Comparison of ENCODE assay signal across 8 cellular contexts in the genomic region with DNA sequence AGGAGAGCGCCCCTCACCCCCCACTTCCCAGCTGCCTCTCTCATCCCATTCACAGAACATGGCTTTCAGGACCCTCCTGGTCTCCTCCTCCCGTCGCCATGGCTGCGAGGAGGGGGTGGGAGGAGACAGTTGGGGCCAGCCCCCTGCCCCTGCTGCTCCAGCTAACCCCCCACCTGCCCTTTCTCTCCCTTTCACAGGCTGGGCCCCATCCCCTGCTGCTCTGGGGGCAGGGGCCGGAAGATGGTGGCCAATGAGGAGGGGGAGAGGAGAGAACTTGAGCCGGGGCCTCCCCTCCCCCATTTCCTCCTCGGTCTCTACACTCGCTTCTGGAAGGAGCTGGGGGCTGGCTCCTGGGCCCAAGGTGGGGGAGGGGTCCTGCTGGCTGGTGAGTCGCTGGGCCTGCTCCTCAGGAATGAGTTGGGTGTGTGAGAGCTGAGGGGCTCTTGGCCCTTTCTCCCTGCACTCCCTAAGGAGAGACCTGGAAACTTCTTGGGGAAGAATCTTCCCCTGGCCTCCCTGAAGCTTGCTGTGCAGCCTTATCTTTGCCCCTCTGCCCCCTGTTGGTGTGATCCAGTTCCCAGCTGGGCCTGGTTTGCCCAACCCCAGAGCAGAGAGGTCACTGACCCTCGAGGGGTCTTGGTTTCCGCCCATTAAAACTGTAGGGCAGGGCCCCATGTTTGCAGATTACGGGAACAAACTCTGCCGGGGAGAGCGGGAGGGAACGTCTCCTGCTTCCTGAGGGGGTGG. TPM values are rescaled to one million over a fixed set of nuclear protein-coding genes. Genes with fewer than 3 reads are reported as not detected.
DNase-seq lines count a peak whose midpoint lies in the region; FAIRE-seq and TF ChIP-seq lines count a peak whose summit lies in the region.

No MANE protein-coding gene starts in this region.

- H2BK5ac ChIP-seq in H1 (ENCODE audit: low read depth, low read length): peak overlapping the region; percentile 100

- H3K4me1 ChIP-seq in NT2/D1 (ENCODE audit: insufficient read depth, insufficient read length) (peaks cover 9% of the 10 kb centered on the region), H1 (replicated peaks in 1 of 4; ENCODE audit: control insufficient read depth in 3 of 4, insufficient read depth in 4 of 4, low read length in 3 of 4) (peaks cover 15 to 32% (median 23%) of the 10 kb centered on the region in 4 experiments), neural progenitor cell (peaks cover 51% of the 10 kb centered on the region), colonic mucosa (no peaks in the 10 kb centered on the region)

- H3K9me3 ChIP-seq in NT2/D1 (ENCODE audit: insufficient read depth, low read length) (no peaks in the 10 kb centered on the region), H1 (ENCODE audit: insufficient read depth in 2 of 2, low read depth in 1 of 2, low read length in 1 of 2) (no peaks in the 10 kb centered on the region), neural progenitor cell (ENCODE audit: low read depth) (no peaks in the 10 kb centered on the region), colonic mucosa (no peaks in the 10 kb centered on the region)

- peak; percentile 28 for FAIRE-seq in H1 (lab: Jason Lieb, UNC)

- peaks cover 18 to 27% of the 10 kb centered on the region in 2 experiments for H4K20me1 ChIP-seq in H1 (replicated peaks in 1 of 2; ENCODE audit: control insufficient read depth in 1 of 2, insufficient read depth in 2 of 2, low read length in 2 of 2)
- peaks cover 50% of the 10 kb centered on the region for H4K20me1 ChIP-seq in neural progenitor cell (ENCODE audit: low read depth)

- peak; percentile 31 to 94 for TF ChIP-seq EP300 in H1 (IDR thresholded peaks at IDR 0.05; ENCODE audit: borderline replicate concordance in 1 of 2, low read depth in 2 of 2, low read length in 2 of 2)

- H3K4me3 Mint-ChIP-seq in neural progenitor cell: peak overlapping the region; percentile 97

- H3K36me3 ChIP-seq in NT2/D1 (ENCODE audit: insufficient read depth, insufficient read length, low read length): peaks cover 39% of the 10 kb centered on the region
- H3K36me3 ChIP-seq in H1 (ENCODE audit: control insufficient read depth in 2 of 4, insufficient read depth in 4 of 4, low read length in 3 of 4): peaks cover 9 to 29% (median 13%) of the 10 kb centered on the region in 4 experiments; a peak in 6 of 8 replicates
- H3K36me3 ChIP-seq in neural progenitor cell: no peaks in the 10 kb centered on the region
- H3K36me3 ChIP-seq in colonic mucosa: no peaks in the 10 kb centered on the region

- peak overlapping the region; percentile 100 for H4K91ac ChIP-seq in H1 (replicated peaks; ENCODE audit: insufficient read length, low read length)

- H3F3A ChIP-seq in neural progenitor cell (ENCODE audit: low read depth): peaks cover 76% of the 10 kb centered on the region

- TF ChIP-seq POLR2A in H1 (IDR thresholded peaks at IDR 0.05; ENCODE audit: control extremely low read depth in 1 of 2, low read depth in 2 of 2, low read length in 2 of 2): peak; percentile 61 to 70

- H3K23ac ChIP-seq in H1 (ENCODE audit: insufficient read length): no peak overlapping the region

- H3K9me3 Mint-ChIP-seq in neural progenitor cell: no peaks in the 10 kb centered on the region

- peak overlapping the region; percentile 88; the same call in 1 of the 2 replicates for H2BK15ac ChIP-seq in H1 (ENCODE audit: low read length)

- H3K14ac ChIP-seq in H1 (ENCODE audit: insufficient read length): no peak overlapping the region

- peaks cover 10% of the 10 kb centered on the region for H3K27me3 Mint-ChIP-seq in neural progenitor cell (ENCODE audit: insufficient read depth, low read depth)

- peaks cover 17% of the 10 kb centered on the region for H3K23me2 ChIP-seq in H1 (ENCODE audit: low read depth, low read length)

- H2AK5ac ChIP-seq in H1 (ENCODE audit: low read depth, low read length): peak overlapping the region; percentile 99

- H3K27ac ChIP-seq in H1 (ENCODE audit: low read depth, low read length) (peak overlapping the region; percentile 98), neural progenitor cell (peak overlapping the region; percentile 100), colonic mucosa (no peak overlapping the region)

- peak overlapping the region; percentile 98 for H2BK120ac ChIP-seq in H1 (replicated peaks; ENCODE audit: low read depth, low read length)

- H3K4me1 Mint-ChIP-seq in neural progenitor cell: peaks cover 50% of the 10 kb centered on the region

- peak overlapping the region; percentile 99 for H3K27ac Mint-ChIP-seq in neural progenitor cell

- H2BK12ac ChIP-seq in H1 (ENCODE audit: low read depth, low read length): peak overlapping the region; percentile 95

- peak overlapping the region; percentile 95 for H3K9ac ChIP-seq in NT2/D1 (ENCODE audit: insufficient read length, low read depth)
- H3K9ac ChIP-seq in H1 (replicated peaks in 1 of 4; ENCODE audit: extremely low read depth in 1 of 4, low read depth in 3 of 4, low read length in 3 of 4): peak overlapping the region in 3 of 4 experiments; percentile 97 to 99 (median 99); a peak in 6 of 7 replicates
- peak overlapping the region; percentile 100 for H3K9ac ChIP-seq in neural progenitor cell
- H3K9ac ChIP-seq in colonic mucosa (ENCODE audit: low read depth in 2 of 2, low read length in 2 of 2): no peak overlapping the region

- peaks cover 10% of the 10 kb centered on the region; the same call in 1 of the 2 replicates for H3K79me1 ChIP-seq in H1 (ENCODE audit: low read depth, low read length)

- peak overlapping the region; percentile 92 for H3K4me3 ChIP-seq in NT2/D1 (ENCODE audit: insufficient read length, low read depth)
- H3K4me3 ChIP-seq in H1 (ENCODE audit: extremely low read depth in 1 of 4, insufficient read depth in 2 of 4, low read depth in 3 of 4, low read length in 4 of 4): peak overlapping the region; percentile 94 to 100 (median 98)
- H3K4me3 ChIP-seq in neural progenitor cell: peak overlapping the region; percentile 98
- H3K4me3 ChIP-seq in colonic mucosa: no peak overlapping the region

- H3K27me3 ChIP-seq in NT2/D1 (ENCODE audit: insufficient read depth, insufficient read length) (no peaks in the 10 kb centered on the region), H1 (replicated peaks in 1 of 4; ENCODE audit: control insufficient read depth in 3 of 4, extremely low read depth in 1 of 4, insufficient read depth in 3 of 4, low read length in 3 of 4) (no peaks in the 10 kb centered on the region; a peak in 1 of 7 replicates), neural progenitor cell (no peaks in the 10 kb centered on the region), colonic mucosa (no peaks in the 10 kb centered on the region)

- POLR2A ChIA-PET in H1 (lab: Charles Lee; ENCODE audit: partially characterized antibody): interaction anchor here (0.7 to 29.6 kb wide), 44 partner anchors 8 to 923 kb away, joined by 3 to 1546 read pairs (median 6); a partner anchor contains a TSS

- H3K36me3 Mint-ChIP-seq in neural progenitor cell: peaks cover 22% of the 10 kb centered on the region

- peak overlapping the region; percentile 95 for H4K5ac ChIP-seq in H1 (ENCODE audit: insufficient read length, low read depth, low read length)

- 1% methylated on average over 14 of the region's 15 CpGs; no CpG with 5 or more reads in 1 of the 2 experiments for WGBS in H1 (ENCODE audit: extremely low coverage in 1 of 2, insufficient coverage in 1 of 2, insufficient read length in 1 of 2, insufficient replicate concordance in 2 of 2, low coverage in 1 of 2, low lambda C conversion rate in 2 of 2, missing lambda C conversion rate in 1 of 2), 2 experiments

- peak overlapping the region; percentile 84 for H4K8ac ChIP-seq in H1 (ENCODE audit: extremely low read depth, insufficient read depth, low read length)

- peak overlapping the region; percentile 96 for H3K56ac ChIP-seq in H1 (replicated peaks; ENCODE audit: insufficient read length, low read depth, low read length)

- H2BK20ac ChIP-seq in H1 (ENCODE audit: low read length): peak overlapping the region; percentile 34

- H3K79me2 ChIP-seq in H1 (ENCODE audit: control insufficient read depth in 1 of 2, insufficient read depth in 2 of 2, low read length in 2 of 2) (peaks cover 0 to 38% of the 10 kb centered on the region in 2 experiments; a peak in 2 of 4 replicates), neural progenitor cell (ENCODE audit: low read depth) (peaks cover 75% of the 10 kb centered on the region)

- peak overlapping the region; percentile 91 to 94 for H3K4me2 ChIP-seq in H1 (ENCODE audit: insufficient read depth in 1 of 2, low read depth in 2 of 2, low read length in 2 of 2)
- H3K4me2 ChIP-seq in neural progenitor cell: peak overlapping the region; percentile 90

- TF ChIP-seq CTCF in H1 (IDR thresholded peaks at IDR 0.05; ENCODE audit: control extremely low read depth in 1 of 3, insufficient read depth in 1 of 3, low read depth in 1 of 3, low read length in 3 of 3) (peak in 1 of 3 experiments; percentile 14; a peak in 1 of 4 replicates), neural progenitor cell (IDR thresholded peaks at IDR 0.05) (peak; percentile 32), colonic mucosa (IDR thresholded peaks at IDR 0.05) (no peak)

- H2AFZ ChIP-seq in H1 (ENCODE audit: low read length) (no peak overlapping the region), neural progenitor cell (replicated peaks) (no peak overlapping the region)

- H3K18ac ChIP-seq in H1 (ENCODE audit: extremely low read depth, low read length): peak overlapping the region; percentile 100

- intact Hi-C loops in colonic mucosa (cut with DNase I): loop anchor here (2.0 to 10.0 kb wide), 3 partner anchors 71 to 292 kb away; a partner anchor contains a TSS

- TF ChIP-seq RAD21 in H1 (IDR thresholded peaks at IDR 0.05 in 1 of 2, conservative IDR thresholded peaks at IDR 0.05 in 1 of 2; ENCODE audit: low read depth in 2 of 2, low read length in 2 of 2): peak in 1 of 2 experiments; percentile 30; a peak in 2 of 4 replicates

- H3K4ac ChIP-seq in H1 (replicated peaks; ENCODE audit: insufficient read length, low read depth, low read length): peak overlapping the region; percentile 97

- peak; percentile 99 for DNase-seq in ELF-1 (ENCODE audit: low read depth, low spot score)
- DNase-seq in NT2/D1 (ENCODE audit: low read depth, low spot score): peak; percentile 99
- DNase-seq in H1 (ENCODE audit: low read depth in 1 of 2, low spot score in 2 of 2): peak; percentile 97 to 99
- DNase-seq in neural progenitor cell (ENCODE audit: low spot score): peak; percentile 98
- DNase-seq in colonic mucosa: no peak
- no peak for DNase-seq in mesenteric fat pad (ENCODE audit: low spot score)
- DNase-seq in GOT3 (lab: John Stamatoyannopoulos, UW): no peak
- no peak for DNase-seq in NCI-H1048 (lab: John Stamatoyannopoulos, UW)

- CTCF ChIA-PET in H1 (lab: Charles Lee; ENCODE audit: partially characterized antibody): interaction anchor here (0.6 to 14.3 kb wide), 29 partner anchors 8 to 179 kb away, joined by 3 to 357 read pairs (median 8); a partner anchor contains a TSS

RNA-seq across cellular contexts. Expression of a gene that starts 10.2 kb away (rescaled TPM):
- total RNA-seq in H1 (2021; fragmentation: NEBNext Ultra II Directional; extraction: Animal tissue kit (Norgen Biotek cat#: 25700)): 0.13 TPM in 1 of 2 replicates, not detected in the other
- 0.09 and 0.38 TPM in 2 replicates for polyA plus RNA-seq in H1 (2011; rRNA removed)
- polyA plus RNA-seq in H1 (2011; cell fraction: cytosol; rRNA removed): 0.05 TPM
- 0.19 TPM for polyA plus RNA-seq in H1 (2011; cell fraction: nucleus; rRNA removed)
- 4.7 to 5.7 TPM (median 5.0 TPM) in 4 replicates for polyA plus RNA-seq in H1 (2012, experiment 1 of 2)
- 0.89 TPM for polyA plus RNA-seq in H1 (2012, experiment 2 of 2)
- polyA plus RNA-seq in H1 (2013, experiment 1 of 2): 0.06 TPM
- polyA plus RNA-seq in H1 (2013, experiment 2 of 2): 0.06 TPM
- polyA minus RNA-seq in H1 (2011; rRNA and poly(A)+ RNA removed): 0.07 and 0.19 TPM in 2 replicates
- not detected for polyA minus RNA-seq in H1 (2011; cell fraction: cytosol; rRNA and poly(A)+ RNA removed)
- polyA minus RNA-seq in H1 (2011; cell fraction: nucleus; rRNA and poly(A)+ RNA removed): 0.40 TPM
- total RNA-seq in neural progenitor cell (ENCODE audit: low replicate concordance) (0.22 TPM in 1 of 2 replicates, not detected in the other), colonic mucosa (under 1 TPM; 0.44 to 0.98 TPM), mesenteric fat pad (0.71 TPM)

RNA-seq across cellular contexts. Expression of a gene that starts 18.1 kb away (rescaled TPM):
- total RNA-seq in H1 (2021; fragmentation: NEBNext Ultra II Directional; extraction: Animal tissue kit (Norgen Biotek cat#: 25700)): 29.3 and 29.9 TPM in 2 replicates
- 25.6 and 29.4 TPM in 2 replicates for polyA plus RNA-seq in H1 (2011; rRNA removed)
- 34.3 TPM for polyA plus RNA-seq in H1 (2011; cell fraction: cytosol; rRNA removed)
- 17.9 TPM for polyA plus RNA-seq in H1 (2011; cell fraction: nucleus; rRNA removed)
- polyA plus RNA-seq in H1 (2012, experiment 1 of 2): 25.6 to 29.5 TPM (median 29.2 TPM) in 4 replicates
- polyA plus RNA-seq in H1 (2012, experiment 2 of 2): 8.3 TPM
- 14.9 TPM for polyA plus RNA-seq in H1 (2013, experiment 1 of 2)
- polyA plus RNA-seq in H1 (2013, experiment 2 of 2): 14.9 TPM
- 38.6 and 50.0 TPM in 2 replicates for polyA minus RNA-seq in H1 (2011; rRNA and poly(A)+ RNA removed)
- polyA minus RNA-seq in H1 (2011; cell fraction: cytosol; rRNA and poly(A)+ RNA removed): 14.3 TPM
- 13.7 TPM for polyA minus RNA-seq in H1 (2011; cell fraction: nucleus; rRNA and poly(A)+ RNA removed)
- 18.0 TPM in 2 replicates for total RNA-seq in neural progenitor cell (ENCODE audit: low replicate concordance)
- total RNA-seq in colonic mucosa: 10 to 100 TPM; 13.5 to 14.9 TPM
- 12.0 TPM for total RNA-seq in mesenteric fat pad

RNA-seq across cellular contexts. Expression of a gene that starts 28.4 kb away (rescaled TPM):
- 54.8 and 56.3 TPM in 2 replicates for total RNA-seq in H1 (2021; fragmentation: NEBNext Ultra II Directional; extraction: Animal tissue kit (Norgen Biotek cat#: 25700))
- 36.1 and 40.0 TPM in 2 replicates for polyA plus RNA-seq in H1 (2011; rRNA removed)
- polyA plus RNA-seq in H1 (2011; cell fraction: cytosol; rRNA removed): 43.3 TPM
- polyA plus RNA-seq in H1 (2011; cell fraction: nucleus; rRNA removed): 53.0 TPM
- polyA plus RNA-seq in H1 (2012, experiment 1 of 2): 30.3 to 43.2 TPM (median 37.2 TPM) in 4 replicates
- 29.7 TPM for polyA plus RNA-seq in H1 (2012, experiment 2 of 2)
- 43.4 TPM for polyA plus RNA-seq in H1 (2013, experiment 1 of 2)
- polyA plus RNA-seq in H1 (2013, experiment 2 of 2): 48.7 TPM
- polyA minus RNA-seq in H1 (2011; rRNA and poly(A)+ RNA removed): 84.0 and 88.8 TPM in 2 replicates
- polyA minus RNA-seq in H1 (2011; cell fraction: cytosol; rRNA and poly(A)+ RNA removed): 31.1 TPM
- polyA minus RNA-seq in H1 (2011; cell fraction: nucleus; rRNA and poly(A)+ RNA removed): 34.7 TPM
- total RNA-seq in neural progenitor cell (ENCODE audit: low replicate concordance): 28.5 and 41.8 TPM in 2 replicates
- total RNA-seq in colonic mucosa: 10 to 100 TPM; 80.2 to 82.1 TPM
- total RNA-seq in mesenteric fat pad: 65.4 TPM

RNA-seq across cellular contexts. Expression of a gene that starts 42.0 kb away (rescaled TPM):
- total RNA-seq in H1 (2021; fragmentation: NEBNext Ultra II Directional; extraction: Animal tissue kit (Norgen Biotek cat#: 25700)): 50.9 and 57.3 TPM in 2 replicates
- polyA plus RNA-seq in H1 (2011; rRNA removed): 54.8 and 78.8 TPM in 2 replicates
- 37.7 TPM for polyA plus RNA-seq in H1 (2011; cell fraction: cytosol; rRNA removed)
- polyA plus RNA-seq in H1 (2011; cell fraction: nucleus; rRNA removed): 62.1 TPM
- 56.7 to 76.6 TPM (median 65.9 TPM) in 4 replicates for polyA plus RNA-seq in H1 (2012, experiment 1 of 2)
- 69.6 TPM for polyA plus RNA-seq in H1 (2012, experiment 2 of 2)
- polyA plus RNA-seq in H1 (2013, experiment 1 of 2): 117 TPM
- 123 TPM for polyA plus RNA-seq in H1 (2013, experiment 2 of 2)
- polyA minus RNA-seq in H1 (2011; rRNA and poly(A)+ RNA removed): 37.0 and 41.9 TPM in 2 replicates
- polyA minus RNA-seq in H1 (2011; cell fraction: cytosol; rRNA and poly(A)+ RNA removed): 29.6 TPM
- 18.7 TPM for polyA minus RNA-seq in H1 (2011; cell fraction: nucleus; rRNA and poly(A)+ RNA removed)
- 46.0 and 68.1 TPM in 2 replicates for total RNA-seq in neural progenitor cell (ENCODE audit: low replicate concordance)
- 10 to 100 TPM; 18.7 to 57.5 TPM for total RNA-seq in colonic mucosa
- 516 TPM for total RNA-seq in mesenteric fat pad

Comparison
In these comparisons a context has a peak if more than half of its experiments do, and no peak if none do; other contexts are left out.
1. DNase-seq: peak in ELF-1 (single experiment), NT2/D1 (single experiment), H1 (2 of 2) and neural progenitor cell (single experiment); none in colonic mucosa (single experiment), mesenteric fat pad (single experiment), GOT3 (single experiment) and NCI-H1048 (single experiment).
2. H3K9ac ChIP-seq: peak in NT2/D1 (single experiment), H1 (3 of 4) and neural progenitor cell (single experiment); none in colonic mucosa (0 of 2).